1 cellular context compared by ENCODE assay signal in genomic region chr1:177948336-177948972, GRCh38.
TF ChIP-seq lines count a peak whose summit lies in the region.

No MANE protein-coding gene starts in this region.

TF ChIP-seq in WTC11, 78 proteins besides CTCF, POLR2A, EP300 and RAD21 (continued from another document):
- no peak for TF ChIP-seq ZNF396 (CRISPR knock-in tag; IDR thresholded peaks at IDR 0.05; ENCODE audit: borderline replicate concordance)
- TF ChIP-seq FOXK1 (CRISPR knock-in tag; IDR thresholded peaks at IDR 0.05), result no peak
- no peak for TF ChIP-seq NR1H2 (CRISPR knock-in tag; IDR thresholded peaks at IDR 0.05)
- no peak for TF ChIP-seq ZNF671 (CRISPR knock-in tag; IDR thresholded peaks at IDR 0.05)
- no peak for TF ChIP-seq ZNF121 (CRISPR knock-in tag; IDR thresholded peaks at IDR 0.05)
- TF ChIP-seq ZBTB43 (CRISPR knock-in tag; IDR thresholded peaks at IDR 0.05), result no peak
